ENCODE assay signal across 8 cellular contexts in the genomic region with DNA sequence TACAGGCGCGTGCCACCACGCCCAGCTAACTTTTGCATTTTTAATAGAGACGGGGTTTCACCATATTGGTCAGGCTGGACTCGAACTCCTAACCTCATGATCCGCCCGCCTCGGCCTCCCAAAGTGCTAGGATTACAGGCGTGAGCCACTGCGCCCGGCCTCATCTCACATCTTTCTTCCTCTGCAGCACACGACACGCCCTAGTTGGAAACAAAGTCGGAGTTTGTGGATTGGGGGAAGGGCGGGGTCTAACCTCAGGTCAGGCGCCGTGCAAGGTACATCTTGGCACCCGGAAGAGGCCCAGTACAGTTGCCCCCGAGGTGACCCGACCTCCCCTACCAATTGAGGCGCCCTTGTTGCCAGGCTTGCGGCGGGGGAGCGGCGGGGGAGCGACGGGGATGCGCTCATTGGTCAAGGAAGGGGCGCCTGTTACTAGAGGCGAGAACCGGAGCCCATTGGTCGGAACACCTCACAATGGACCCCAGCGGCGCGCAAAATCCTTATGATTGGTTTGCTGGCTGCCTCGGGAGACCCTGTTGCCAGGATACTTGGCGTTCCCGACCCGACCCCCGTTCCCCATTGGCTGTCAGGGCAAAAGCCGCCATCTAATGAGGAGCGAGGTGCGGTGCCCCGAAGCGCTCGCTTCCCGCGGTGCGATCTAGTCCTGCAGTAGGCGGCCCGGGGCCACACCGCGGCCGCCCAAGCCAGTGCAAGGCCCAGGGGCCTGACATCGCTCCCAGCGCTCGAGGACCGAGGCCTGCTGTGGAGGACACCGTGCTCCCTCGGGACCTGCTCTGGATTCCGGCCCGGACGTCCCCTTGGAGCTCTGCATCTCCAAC. TPM values are rescaled to one million over a fixed set of nuclear protein-coding genes. Genes with fewer than 3 reads are reported as not detected.
DNase-seq lines count a peak whose midpoint lies in the region; ATAC-seq and TF ChIP-seq lines count a peak whose summit lies in the region.

A gene with protein sequence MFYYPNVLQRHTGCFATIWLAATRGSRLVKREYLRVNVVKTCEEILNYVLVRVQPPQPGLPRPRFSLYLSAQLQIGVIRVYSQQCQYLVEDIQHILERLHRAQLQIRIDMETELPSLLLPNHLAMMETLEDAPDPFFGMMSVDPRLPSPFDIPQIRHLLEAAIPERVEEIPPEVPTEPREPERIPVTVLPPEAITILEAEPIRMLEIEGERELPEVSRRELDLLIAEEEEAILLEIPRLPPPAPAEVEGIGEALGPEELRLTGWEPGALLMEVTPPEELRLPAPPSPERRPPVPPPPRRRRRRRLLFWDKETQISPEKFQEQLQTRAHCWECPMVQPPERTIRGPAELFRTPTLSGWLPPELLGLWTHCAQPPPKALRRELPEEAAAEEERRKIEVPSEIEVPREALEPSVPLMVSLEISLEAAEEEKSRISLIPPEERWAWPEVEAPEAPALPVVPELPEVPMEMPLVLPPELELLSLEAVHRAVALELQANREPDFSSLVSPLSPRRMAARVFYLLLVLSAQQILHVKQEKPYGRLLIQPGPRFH (plus strand): TSS at position 659 of the 839 bp plus-strand sequence. CDS start 473 bp downstream, outside the sequence.

- H3K9me3 ChIP-seq in thoracic aorta, result no peaks in the 10 kb centered on the region

- ATAC-seq in GM18511 (IDR thresholded peaks at IDR 0.05; ENCODE audit: unreplicated experiment), result peak; percentile 91
- ATAC-seq in HG03025 (IDR thresholded peaks at IDR 0.05; ENCODE audit: low FRiP score, unreplicated experiment), result peak; percentile 72
- ATAC-seq in thoracic aorta (ENCODE audit: insufficient number of reproducible peaks, low FRiP score, low read depth), result no peak

- peak; percentile 91 for DNase-seq in NCI-H82 treated with DMSO at 0.1 percent for 48 hours (lab: John Stamatoyannopoulos, UW; ENCODE audit: unreplicated experiment)
- peak; percentile 83 for DNase-seq in activated gamma-delta T cell treated with Interleukin-2 at 50 U/mL for 16 hours
- DNase-seq in globus pallidus (ENCODE audit: low spot score), result peak; percentile 92
- peak; percentile 85 for DNase-seq in occipital lobe (lab: John Stamatoyannopoulos, UW)
- peak; percentile 38 for DNase-seq in thoracic aorta (ENCODE audit: low spot score)
- no peak for DNase-seq in AG08396 (ENCODE audit: low spot score)

- no peaks in the 10 kb centered on the region for H3K27me3 ChIP-seq in thoracic aorta (replicated peaks; ENCODE audit: insufficient read depth)

- no peak within 1 kb of the TSS for H3K27ac ChIP-seq in thoracic aorta

- peak within 1 kb of the TSS; percentile 69 for H3K4me3 ChIP-seq in thoracic aorta

- H3K4me1 ChIP-seq in thoracic aorta (ENCODE audit: control insufficient read depth in 1 of 2, low read depth in 2 of 2), result peaks cover 0 to 13% of the 10 kb centered on the region in 2 donors

- no peak for TF ChIP-seq CTCF in thoracic aorta (IDR thresholded peaks at IDR 0.05)

- H3K36me3 ChIP-seq in thoracic aorta, result peaks cover 3% of the 10 kb centered on the region

RNA-seq across cellular contexts. Expression of the gene that starts here (rescaled TPM):
- 20.4 TPM for total RNA-seq in occipital lobe
- 10 to 100 TPM; 13.1 to 23.6 TPM for total RNA-seq in thoracic aorta
